Comparison of ENCODE assay signal across 9 cellular contexts in genomic region chr18:26812462-26812861, GRCh38. TPM values are rescaled to one million over a fixed set of nuclear protein-coding genes. Genes with fewer than 3 reads are reported as not detected.
"Had no signal": no experiment of that assay in that cellular context is flagged by ENCODE, and none has a peak within 500 bp of the region (broad histone marks: within the 10 kb centered on the region; RNA-seq: fewer than 3 reads in every experiment).

No MANE protein-coding gene starts in this region.

- H3K9ac ChIP-seq: SK-N-SH had no signal

- H3K36me3 ChIP-seq: MG63 had no signal

- DNase-seq: NCI-H2107, NCI-H2227 treated with DMSO at 0.1 percent for 48 hours had no signal

- H3K9me2 ChIP-seq: SK-N-SH had no signal

- H3K27ac ChIP-seq: RWPE1 had no signal

- H3K9me3 ChIP-seq: MG63, SK-N-SH had no signal

- H3K27me3 ChIP-seq: MG63 had no signal

- H3K4me3 ChIP-seq: MG63 had no signal

- H3K4me2 ChIP-seq: SK-N-SH had no signal

RNA-seq across cellular contexts. Expression of gene AQP4, which starts 53.0 kb away (rescaled TPM):
- total RNA-seq: HT-29, LHCN-M2, NCI-H460, SK-MEL-5 had no signal
